1 cellular context compared by ENCODE assay signal in the genomic region with DNA sequence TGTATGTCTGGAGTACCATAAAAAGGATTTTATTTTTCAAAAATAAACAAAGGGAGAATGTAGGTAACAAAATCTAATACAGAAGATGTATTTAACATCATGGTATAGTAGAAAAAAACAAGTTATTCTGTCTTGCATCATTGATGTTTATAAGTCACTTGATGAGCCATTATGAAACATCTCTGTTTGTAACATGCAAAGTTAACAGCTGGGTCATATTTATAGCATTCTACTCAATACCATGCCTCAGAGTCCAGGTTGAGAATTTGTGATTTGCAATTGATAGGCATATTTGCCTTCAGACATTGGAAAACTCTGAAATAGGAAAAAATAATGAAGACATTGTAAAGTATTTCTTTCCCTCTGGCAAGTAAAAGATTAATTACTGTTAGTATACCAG.
TF ChIP-seq lines count a peak whose summit lies in the region.

No MANE protein-coding gene starts in this region.

TF ChIP-seq in WTC11, 78 proteins besides CTCF, POLR2A, EP300 and RAD21 (continued from another document):
- TF ChIP-seq TEAD4 (CRISPR knock-in tag; IDR thresholded peaks at IDR 0.05), result no peak
- no peak for TF ChIP-seq ZNF396 (CRISPR knock-in tag; IDR thresholded peaks at IDR 0.05; ENCODE audit: borderline replicate concordance)
- TF ChIP-seq, protein P1, sequence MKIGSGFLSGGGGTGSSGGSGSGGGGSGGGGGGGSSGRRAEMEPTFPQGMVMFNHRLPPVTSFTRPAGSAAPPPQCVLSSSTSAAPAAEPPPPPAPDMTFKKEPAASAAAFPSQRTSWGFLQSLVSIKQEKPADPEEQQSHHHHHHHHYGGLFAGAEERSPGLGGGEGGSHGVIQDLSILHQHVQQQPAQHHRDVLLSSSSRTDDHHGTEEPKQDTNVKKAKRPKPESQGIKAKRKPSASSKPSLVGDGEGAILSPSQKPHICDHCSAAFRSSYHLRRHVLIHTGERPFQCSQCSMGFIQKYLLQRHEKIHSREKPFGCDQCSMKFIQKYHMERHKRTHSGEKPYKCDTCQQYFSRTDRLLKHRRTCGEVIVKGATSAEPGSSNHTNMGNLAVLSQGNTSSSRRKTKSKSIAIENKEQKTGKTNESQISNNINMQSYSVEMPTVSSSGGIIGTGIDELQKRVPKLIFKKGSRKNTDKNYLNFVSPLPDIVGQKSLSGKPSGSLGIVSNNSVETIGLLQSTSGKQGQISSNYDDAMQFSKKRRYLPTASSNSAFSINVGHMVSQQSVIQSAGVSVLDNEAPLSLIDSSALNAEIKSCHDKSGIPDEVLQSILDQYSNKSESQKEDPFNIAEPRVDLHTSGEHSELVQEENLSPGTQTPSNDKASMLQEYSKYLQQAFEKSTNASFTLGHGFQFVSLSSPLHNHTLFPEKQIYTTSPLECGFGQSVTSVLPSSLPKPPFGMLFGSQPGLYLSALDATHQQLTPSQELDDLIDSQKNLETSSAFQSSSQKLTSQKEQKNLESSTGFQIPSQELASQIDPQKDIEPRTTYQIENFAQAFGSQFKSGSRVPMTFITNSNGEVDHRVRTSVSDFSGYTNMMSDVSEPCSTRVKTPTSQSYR (CRISPR knock-in tag; IDR thresholded peaks at IDR 0.05), result no peak
- TF ChIP-seq ZNF121 (CRISPR knock-in tag; IDR thresholded peaks at IDR 0.05), result no peak
